ENCODE assay signal across 12 cellular contexts in genomic region chr2:34229998-34230397, GRCh38.
"Had no signal": no experiment of that assay in that cellular context is flagged by ENCODE, and none has a peak within 500 bp of the region (broad histone marks: within the 10 kb centered on the region; RNA-seq: fewer than 3 reads in every experiment).

No MANE protein-coding gene starts in this region.

- H3K36me3 ChIP-seq: cardiac muscle cell, gastrocnemius medialis, sigmoid colon had no signal

- H3K4me3 ChIP-seq: cardiac muscle cell, gastrocnemius medialis, sigmoid colon had no signal

- H3K4me1 ChIP-seq: gastrocnemius medialis, sigmoid colon had no signal

- ATAC-seq: gastrocnemius medialis; left ventricle myocardium superior; stimulated activated naive CD8-positive, alpha-beta T cell treated with anti-CD3 and anti-CD28 coated beads, Interleukin-15, amount 100 ng/mL, for 72 hours had no signal

- H3K9me3 ChIP-seq: gastrocnemius medialis, sigmoid colon had no signal

- DNase-seq: activated CD4-positive, alpha-beta memory T cell treated with anti-CD3 and anti-CD28 coated beads, Interleukin-2, amount 10 ng/mL, durations not matched to agents 7 days and 5 days; activated naive CD4-positive, alpha-beta T cell treated with anti-CD3 and anti-CD28 coated beads, Interleukin-2, amount 10 ng/mL, durations not matched to agents 7 days and 5 days; activated T-cell treated with anti-CD3 and anti-CD28 coated beads, Interleukin-2, amount 50 U/mL, for 24 hours; erythroblast; gastrocnemius medialis; left ventricle myocardium superior; sigmoid colon; stimulated activated CD4-positive, alpha-beta T cell treated with anti-CD3 and anti-CD28 coated beads, Interleukin-1b, Interleukin-23, amount 100 ng/mL, for 48 hours; stimulated activated naive CD8-positive, alpha-beta T cell treated with anti-CD3 and anti-CD28 coated beads, Interleukin-15, amount 100 ng/mL, for 72 hours; T-helper 1 cell had no signal

- H3K27ac ChIP-seq: cardiac muscle cell, gastrocnemius medialis, sigmoid colon, VCaP had no signal

- H3K27me3 ChIP-seq: cardiac muscle cell, gastrocnemius medialis, sigmoid colon had no signal
